Comparison of ENCODE assay signal across 8 cellular contexts in genomic region chrX:40646489-40647306, GRCh38. TPM values are rescaled to one million over a fixed set of nuclear protein-coding genes. Genes with fewer than 3 reads are reported as not detected.
DNase-seq lines count a peak whose midpoint lies in the region; ATAC-seq and TF ChIP-seq lines count a peak whose summit lies in the region.

No MANE protein-coding gene starts in this region.

- DNase-seq in DMS 273 (lab: John Stamatoyannopoulos, UW; ENCODE audit: unreplicated experiment), result peak; percentile 52
- no peak for DNase-seq in DMS 273 treated with DMSO at 0.1 percent for 48 hours (lab: John Stamatoyannopoulos, UW)
- DNase-seq in OCI-LY7 (ENCODE audit: low spot score), result peak; percentile 33
- DNase-seq in activated effector memory CD4-positive, alpha-beta T cell treated with Interleukin-2 at 50 U/mL for 16 hours, result peak; percentile 8
- DNase-seq in foreskin fibroblast, result peak in 1 of 2 donors; percentile 52
- no peak for DNase-seq in NCI-H446 treated with DMSO at 0.1 percent for 48 hours (lab: John Stamatoyannopoulos, UW)

- H3K9me2 ChIP-seq in OCI-LY7 (ENCODE audit: insufficient read depth, low read length), result no peaks in the 10 kb centered on the region
- H3K9me2 ChIP-seq in neural cell (ENCODE audit: insufficient read depth, low read length), result no peaks in the 10 kb centered on the region

- H3K27ac ChIP-seq in OCI-LY7 (ENCODE audit: low read depth, low read length, poor library complexity, severe bottlenecking) (peak overlapping the region; percentile 58), neural cell (ENCODE audit: low read length) (peak overlapping the region; percentile 49)

- no peak for TF ChIP-seq RAD21 in neural cell (conservative IDR thresholded peaks at IDR 0.05)

- no TSS peak for BruUV-seq in OCI-LY7 (replicated peaks; lab: Mats Ljungman, UMichigan)

- H3K9me3 ChIP-seq in OCI-LY7 (ENCODE audit: low read length) (no peaks in the 10 kb centered on the region), neural cell (ENCODE audit: low read length) (no peaks in the 10 kb centered on the region)

- no peak for TF ChIP-seq EP300 in neural cell (conservative IDR thresholded peaks at IDR 0.05; ENCODE audit: poor library complexity, severe bottlenecking)

- CTCF ChIA-PET in OCI-LY7 (lab: Charles Lee; ENCODE audit: unreplicated experiment), result no interaction called here

- POLR2A ChIA-PET in OCI-LY7 (lab: Charles Lee), result interaction anchor here (0.8 kb wide), 1 partner anchor 88 kb away, joined by 3 read pairs; no protein-coding TSS in a partner anchor

- H2AFZ ChIP-seq in OCI-LY7 (ENCODE audit: low read length) (0 out of 2 replicates have a peak overlapping the region, but pooled peaks have one; percentile 45), neural cell (ENCODE audit: low read depth, low read length) (no peak overlapping the region)

- TF ChIP-seq CTCF in OCI-LY7 (conservative IDR thresholded peaks at IDR 0.05; ENCODE audit: low read length) (no peak; the same call in 1 of the 2 replicates), foreskin fibroblast (IDR thresholded peaks at IDR 0.05; ENCODE audit: low read depth, low read length) (no peak), neural cell (IDR thresholded peaks at IDR 0.05; ENCODE audit: poor library complexity, severe bottlenecking) (no peak)

- H3K4me3 ChIP-seq in OCI-LY7 (ENCODE audit: low read depth, low read length, poor library complexity, severe bottlenecking) (peak overlapping the region; percentile 76), foreskin fibroblast (ENCODE audit: low read depth in 1 of 2, low read length in 2 of 2) (peak overlapping the region; percentile 69 to 74), neural cell (ENCODE audit: low read length) (peak overlapping the region; percentile 78)

- H3K9ac ChIP-seq in neural cell (ENCODE audit: low read length), result peak overlapping the region; percentile 66

- peak; percentile 23 for ATAC-seq in HG02938 (IDR thresholded peaks at IDR 0.05; ENCODE audit: unreplicated experiment)

- H3F3A ChIP-seq in neural cell (ENCODE audit: insufficient read depth, low read length, poor library complexity, severe bottlenecking), result no peaks in the 10 kb centered on the region

- peak overlapping the region; percentile 70 for H3K4me2 ChIP-seq in OCI-LY7 (ENCODE audit: low read length)
- peak overlapping the region; percentile 30 for H3K4me2 ChIP-seq in neural cell (ENCODE audit: low read length)

- peaks cover 19% of the 10 kb centered on the region; the same call in 1 of the 2 replicates for H3K36me3 ChIP-seq in OCI-LY7 (ENCODE audit: insufficient read depth, low read length)
- no peaks in the 10 kb centered on the region for H3K36me3 ChIP-seq in neural cell (ENCODE audit: insufficient read depth, low read length)

- H3K79me2 ChIP-seq in OCI-LY7 (ENCODE audit: insufficient read depth, low read depth, low read length), result peaks cover 49% of the 10 kb centered on the region
- H3K79me2 ChIP-seq in neural cell (replicated peaks; ENCODE audit: insufficient read depth, low read length), result peaks cover 3% of the 10 kb centered on the region

- intact Hi-C loops in OCI-LY7 (cut with micrococcal nuclease; ENCODE audit: unreplicated experiment), result loop anchor here (2.0 to 10.0 kb wide), 4 partner anchors 88 to 1842 kb away; partner anchors contain the start of genes MED14, MID1IP1 and USP9X

- H4K20me1 ChIP-seq in OCI-LY7 (ENCODE audit: insufficient read depth, low read length), result no peaks in the 10 kb centered on the region
- no peaks in the 10 kb centered on the region for H4K20me1 ChIP-seq in neural cell (ENCODE audit: insufficient read depth)

- peaks cover 23% of the 10 kb centered on the region for H3K4me1 ChIP-seq in OCI-LY7 (ENCODE audit: insufficient read depth, low read length, poor library complexity, severe bottlenecking)

- no peaks in the 10 kb centered on the region for H3K27me3 ChIP-seq in neural cell (ENCODE audit: insufficient read depth, low read depth, low read length)

TF ChIP-seq in neural cell, 6 proteins besides CTCF, POLR2A, EP300 and RAD21:
- no peak for TF ChIP-seq POLR2AphosphoS5 (IDR thresholded peaks at IDR 0.05)
- no peak for TF ChIP-seq EZH2 (IDR thresholded peaks at IDR 0.05; ENCODE audit: borderline replicate concordance, insufficient read depth, low read length, poor library complexity, severe bottlenecking)
- TF ChIP-seq SMC3 (conservative IDR thresholded peaks at IDR 0.05; ENCODE audit: poor library complexity), result no peak
- TF ChIP-seq, protein P1, sequence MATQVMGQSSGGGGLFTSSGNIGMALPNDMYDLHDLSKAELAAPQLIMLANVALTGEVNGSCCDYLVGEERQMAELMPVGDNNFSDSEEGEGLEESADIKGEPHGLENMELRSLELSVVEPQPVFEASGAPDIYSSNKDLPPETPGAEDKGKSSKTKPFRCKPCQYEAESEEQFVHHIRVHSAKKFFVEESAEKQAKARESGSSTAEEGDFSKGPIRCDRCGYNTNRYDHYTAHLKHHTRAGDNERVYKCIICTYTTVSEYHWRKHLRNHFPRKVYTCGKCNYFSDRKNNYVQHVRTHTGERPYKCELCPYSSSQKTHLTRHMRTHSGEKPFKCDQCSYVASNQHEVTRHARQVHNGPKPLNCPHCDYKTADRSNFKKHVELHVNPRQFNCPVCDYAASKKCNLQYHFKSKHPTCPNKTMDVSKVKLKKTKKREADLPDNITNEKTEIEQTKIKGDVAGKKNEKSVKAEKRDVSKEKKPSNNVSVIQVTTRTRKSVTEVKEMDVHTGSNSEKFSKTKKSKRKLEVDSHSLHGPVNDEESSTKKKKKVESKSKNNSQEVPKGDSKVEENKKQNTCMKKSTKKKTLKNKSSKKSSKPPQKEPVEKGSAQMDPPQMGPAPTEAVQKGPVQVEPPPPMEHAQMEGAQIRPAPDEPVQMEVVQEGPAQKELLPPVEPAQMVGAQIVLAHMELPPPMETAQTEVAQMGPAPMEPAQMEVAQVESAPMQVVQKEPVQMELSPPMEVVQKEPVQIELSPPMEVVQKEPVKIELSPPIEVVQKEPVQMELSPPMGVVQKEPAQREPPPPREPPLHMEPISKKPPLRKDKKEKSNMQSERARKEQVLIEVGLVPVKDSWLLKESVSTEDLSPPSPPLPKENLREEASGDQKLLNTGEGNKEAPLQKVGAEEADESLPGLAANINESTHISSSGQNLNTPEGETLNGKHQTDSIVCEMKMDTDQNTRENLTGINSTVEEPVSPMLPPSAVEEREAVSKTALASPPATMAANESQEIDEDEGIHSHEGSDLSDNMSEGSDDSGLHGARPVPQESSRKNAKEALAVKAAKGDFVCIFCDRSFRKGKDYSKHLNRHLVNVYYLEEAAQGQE (IDR thresholded peaks at IDR 0.05; ENCODE audit: borderline replicate concordance), result no peak
- no peak for TF ChIP-seq TAF1 (IDR thresholded peaks at IDR 0.05; ENCODE audit: low read depth)
- TF ChIP-seq MXI1 (conservative IDR thresholded peaks at IDR 0.05; ENCODE audit: poor library complexity, severe bottlenecking), result no peak

RNA-seq across cellular contexts. Expression of gene CXorf38, which starts 0.7 kb away (rescaled TPM):
- 12.9 and 13.6 TPM in 2 replicates for total RNA-seq in OCI-LY7 (2014; rRNA removed; shearing (Covaris generic))
- 15.9 and 18.7 TPM in 2 replicates for total RNA-seq in OCI-LY7 (2022)
- polyA plus RNA-seq in neural cell, result 8.9 and 10.3 TPM in 2 replicates
- 12.4 and 14.2 TPM in 2 replicates for polyA minus RNA-seq in neural cell

RNA-seq across cellular contexts. Expression of gene MPC1L, which starts 23.5 kb away (rescaled TPM):
- total RNA-seq in OCI-LY7 (2014; rRNA removed; shearing (Covaris generic)), result not detected in 2 replicates
- total RNA-seq in OCI-LY7 (2022), result not detected in 2 replicates
- not detected in 2 replicates for polyA plus RNA-seq in neural cell
- polyA minus RNA-seq in neural cell, result not detected in 2 replicates

Comparison
In these comparisons a context has a peak if more than half of its experiments do, and no peak if none do; other contexts are left out.
1. DNase-seq: peak in DMS 273 (single experiment), OCI-LY7 (single experiment) and activated effector memory CD4-positive, alpha-beta T cell treated with Interleukin-2 at 50 U/mL for 16 hours (single experiment); none in DMS 273 treated with DMSO at 0.1 percent for 48 hours (single experiment) and NCI-H446 treated with DMSO at 0.1 percent for 48 hours (single experiment).
2. Peak in every context shown above with its lines, with median percentiles within 50 percentile points of each other: H3K4me3 ChIP-seq.